Comparison of ENCODE assay signal across 9 cellular contexts in the genomic region with DNA sequence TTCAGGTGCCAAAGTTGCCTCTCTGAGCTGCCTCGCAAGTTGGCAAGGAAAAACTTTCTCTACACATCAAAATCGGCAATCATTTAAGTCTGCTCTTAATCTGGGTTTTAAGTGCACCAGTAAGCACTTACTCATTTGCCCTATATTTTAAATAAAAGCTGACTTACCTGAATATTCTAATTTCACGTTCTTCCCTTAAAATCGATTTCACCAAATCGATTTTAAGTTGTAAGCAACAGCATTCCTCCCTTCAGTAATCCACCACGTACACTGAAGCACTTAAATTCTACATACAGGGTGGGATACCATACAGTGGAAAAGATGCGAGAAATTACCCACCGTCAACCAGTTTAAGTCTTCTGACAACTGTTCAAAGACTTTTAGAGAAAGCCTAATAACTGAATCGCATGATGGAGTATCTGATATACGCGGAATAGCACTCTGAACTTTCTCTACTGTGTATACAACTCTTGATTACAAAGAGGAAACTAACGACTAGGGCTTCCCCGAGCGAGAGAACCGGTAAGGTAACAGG. TPM values are rescaled to one million over a fixed set of nuclear protein-coding genes. Genes with fewer than 3 reads are reported as not detected.
DNase-seq lines count a peak whose midpoint lies in the region; TF ChIP-seq lines count a peak whose summit lies in the region.
"Had no signal": no experiment of that assay in that cellular context is flagged by ENCODE, and none has a peak within 500 bp of the region (broad histone marks: within the 10 kb centered on the region; RNA-seq: fewer than 3 reads in every experiment).

No MANE protein-coding gene starts in this region.

- peak overlapping the region; percentile 80 for H3K4me3 ChIP-seq in CD8-positive, alpha-beta memory T cell (ENCODE audit: low read length)
- peak overlapping the region; percentile 99 for H3K4me3 ChIP-seq in OCI-LY3 (ENCODE audit: low read length)
- peak overlapping the region; percentile 94 for H3K4me3 ChIP-seq in osteoblast (ENCODE audit: insufficient read depth, low read length)

- H3K79me2 ChIP-seq in OCI-LY3 (ENCODE audit: low read length) (peaks cover 70% of the 10 kb centered on the region), osteoblast (ENCODE audit: insufficient read depth, low read length) (peaks cover 81% of the 10 kb centered on the region)

- no peaks in the 10 kb centered on the region for H3K27me3 ChIP-seq in CD8-positive, alpha-beta memory T cell (ENCODE audit: insufficient read depth, low read length, poor library complexity, severe bottlenecking)
- H3K27me3 ChIP-seq in OCI-LY3 (ENCODE audit: low read depth, low read length): no peaks in the 10 kb centered on the region
- no peaks in the 10 kb centered on the region for H3K27me3 ChIP-seq in osteoblast (ENCODE audit: insufficient read depth, low read length)

- H3K9me3 ChIP-seq in CD8-positive, alpha-beta memory T cell (ENCODE audit: low read length): no peaks in the 10 kb centered on the region
- H3K9me3 ChIP-seq in OCI-LY3 (ENCODE audit: insufficient read depth, low read length): no peaks in the 10 kb centered on the region
- no peaks in the 10 kb centered on the region for H3K9me3 ChIP-seq in osteoblast (ENCODE audit: low read depth, low read length)

- H3K4me2 ChIP-seq in OCI-LY3 (ENCODE audit: low read length) (peak overlapping the region; percentile 94), osteoblast (ENCODE audit: insufficient read depth, low read length) (peak overlapping the region; percentile 99)

- H3K4me3 Mint-ChIP-seq in CD8-positive, alpha-beta memory T cell: peak overlapping the region; percentile 89 to 99 (median 93)
- H3K4me3 Mint-ChIP-seq in endothelial cell (ENCODE audit: unreplicated experiment): peak overlapping the region; percentile 98
- H3K4me3 Mint-ChIP-seq: activated naive CD8-positive, alpha-beta T cell had no signal

- H3K36me3 Mint-ChIP-seq in CD8-positive, alpha-beta memory T cell: peaks cover 0 to 22% (median 0%) of the 10 kb centered on the region in 3 donors
- H3K36me3 Mint-ChIP-seq in endothelial cell (ENCODE audit: low read depth, unreplicated experiment): peaks cover 7% of the 10 kb centered on the region
- H3K36me3 Mint-ChIP-seq: activated naive CD8-positive, alpha-beta T cell had no signal

- peaks cover 25 to 34% (median 32%) of the 10 kb centered on the region in 3 donors for H3K4me1 Mint-ChIP-seq in CD8-positive, alpha-beta memory T cell
- peaks cover 11% of the 10 kb centered on the region for H3K4me1 Mint-ChIP-seq in endothelial cell (ENCODE audit: unreplicated experiment)

- peak overlapping the region in 5 of 8 donors; percentile 82 to 97 (median 95) for H3K27ac Mint-ChIP-seq in CD8-positive, alpha-beta memory T cell
- H3K27ac Mint-ChIP-seq in endothelial cell (ENCODE audit: unreplicated experiment): peak overlapping the region; percentile 99
- H3K27ac Mint-ChIP-seq: activated naive CD8-positive, alpha-beta T cell had no signal

- H2AFZ ChIP-seq in OCI-LY3 (ENCODE audit: low read depth, low read length) (no peak overlapping the region), osteoblast (ENCODE audit: low read length) (peak overlapping the region; percentile 15)

- POLR2A ChIA-PET in CD8-positive, alpha-beta memory T cell (lab: Charles Lee): interaction anchor here (1.0 to 2.8 kb wide), 3 partner anchors 14 to 94 kb away, joined by 3 to 21 read pairs (median 4); a partner anchor contains a TSS

- CTCF ChIA-PET in CD8-positive, alpha-beta memory T cell (lab: Charles Lee): interaction anchor here (0.7 to 2.8 kb wide), 6 partner anchors 44 to 93 kb away, joined by 3 to 8 read pairs (median 4); a partner anchor contains a TSS

- no peak for TF ChIP-seq CTCF in OCI-LY3 (IDR thresholded peaks at IDR 0.05; ENCODE audit: low read depth, low read length)
- TF ChIP-seq CTCF in endothelial cell (IDR thresholded peaks at IDR 0.05; ENCODE audit: unreplicated experiment): no peak
- no peak for TF ChIP-seq CTCF in osteoblast (IDR thresholded peaks at IDR 0.05; ENCODE audit: extremely low read depth, low read depth, low read length)

- peaks cover 52% of the 10 kb centered on the region for H3K4me1 ChIP-seq in CD8-positive, alpha-beta memory T cell (ENCODE audit: insufficient read depth, low read length)
- H3K4me1 ChIP-seq in OCI-LY3 (ENCODE audit: low read length): peaks cover 17% of the 10 kb centered on the region
- peaks cover 24% of the 10 kb centered on the region for H3K4me1 ChIP-seq in osteoblast (ENCODE audit: insufficient read depth, low read length)

- H3K9me3 Mint-ChIP-seq in CD8-positive, alpha-beta memory T cell: no peaks in the 10 kb centered on the region
- H3K9me3 Mint-ChIP-seq in endothelial cell (ENCODE audit: unreplicated experiment): no peaks in the 10 kb centered on the region

- H4K20me1 ChIP-seq in OCI-LY3 (ENCODE audit: insufficient read depth, low read length) (peaks cover 52% of the 10 kb centered on the region), osteoblast (ENCODE audit: insufficient read depth, low read length) (peaks cover 53% of the 10 kb centered on the region)

- H3K27ac ChIP-seq in CD8-positive, alpha-beta memory T cell (ENCODE audit: low read depth, low read length): peak overlapping the region; percentile 87
- H3K27ac ChIP-seq in OCI-LY3 (ENCODE audit: low read length): peak overlapping the region; percentile 86
- peak overlapping the region; percentile 93 for H3K27ac ChIP-seq in osteoblast (ENCODE audit: low read depth, low read length)

- H3K27me3 Mint-ChIP-seq in CD8-positive, alpha-beta memory T cell: peaks cover 0 to 9% of the 10 kb centered on the region in 2 donors
- H3K27me3 Mint-ChIP-seq in endothelial cell (ENCODE audit: unreplicated experiment): peaks cover 16% of the 10 kb centered on the region
- H3K27me3 Mint-ChIP-seq: activated naive CD8-positive, alpha-beta T cell had no signal

- DNase-seq in CD8-positive, alpha-beta memory T cell: no peak
- DNase-seq in endothelial cell (ENCODE audit: low spot score): no peak
- DNase-seq in osteoblast (ENCODE audit: insufficient read length, low spot score, missing footprints): peak; percentile 56
- DNase-seq in NCI-H2171 treated with DMSO at 0.1 percent for 48 hours (lab: John Stamatoyannopoulos, UW): no peak
- DNase-seq in NCI-H2196 treated with DMSO at 0.1 percent for 48 hours (lab: John Stamatoyannopoulos, UW; ENCODE audit: unreplicated experiment): no peak
- DNase-seq in activated effector memory CD4-positive, alpha-beta T cell treated with Interleukin-2 at 50 U/mL for 16 hours: no peak
- no peak for DNase-seq in NCI-H2227 treated with DMSO at 0.1 percent for 48 hours (lab: John Stamatoyannopoulos, UW)

- peak overlapping the region; percentile 97 for H3K9ac ChIP-seq in OCI-LY3 (ENCODE audit: low read length)

- no peaks in the 10 kb centered on the region for H3K36me3 ChIP-seq in CD8-positive, alpha-beta memory T cell (ENCODE audit: insufficient read depth, low read length)
- H3K36me3 ChIP-seq in OCI-LY3 (replicated peaks; ENCODE audit: low read depth, low read length): peaks cover 17% of the 10 kb centered on the region
- H3K36me3 ChIP-seq in osteoblast (ENCODE audit: insufficient read depth, low read length): no peaks in the 10 kb centered on the region

RNA-seq across cellular contexts. Expression of a gene that starts 1.6 kb away (rescaled TPM):
- 10 to 100 TPM; 85.0 to 86.1 TPM for total RNA-seq in CD8-positive, alpha-beta memory T cell
- 4.2 TPM for polyA plus RNA-seq in CD8-positive, alpha-beta memory T cell
- 65.7 TPM for total RNA-seq in endothelial cell (ENCODE audit: unreplicated experiment)
- 29.7 and 32.1 TPM in 2 replicates for total RNA-seq in osteoblast
